9 cellular contexts compared by ENCODE assay signal in the genomic region with DNA sequence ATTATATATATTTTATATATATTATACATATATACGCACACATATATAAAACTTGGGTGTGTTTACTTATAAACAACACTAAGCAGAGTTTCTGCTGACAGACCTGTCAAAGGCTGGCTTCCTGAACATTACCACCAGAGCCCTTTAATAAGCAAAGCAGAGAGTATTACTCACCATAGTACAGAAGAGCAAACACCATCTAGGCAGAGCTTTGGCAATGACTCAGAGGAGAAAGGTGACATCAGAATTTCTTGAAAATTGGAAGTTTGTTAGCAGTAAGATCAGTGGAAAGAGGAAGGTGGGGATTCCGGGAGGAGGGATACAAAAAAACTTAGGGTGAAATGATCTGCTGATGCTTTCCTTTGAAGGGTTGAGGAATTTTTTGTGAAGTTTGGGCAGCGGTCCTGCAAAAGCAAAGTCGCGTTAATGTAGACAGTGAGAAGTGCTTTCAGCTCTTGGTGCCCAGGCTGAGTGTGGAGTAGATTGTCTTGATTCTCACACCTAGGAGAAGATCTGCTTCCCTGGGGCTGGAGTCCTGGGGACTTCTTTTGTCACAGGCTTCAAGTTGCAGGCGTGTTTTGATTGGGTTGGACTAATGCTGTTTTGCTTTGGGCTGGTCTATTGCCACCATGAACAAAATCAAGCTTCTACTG.
A peak's percentile ranks its signal among the peaks of the same experiment; 100 is the strongest.
DNase-seq lines count a peak whose midpoint lies in the region; ATAC-seq and TF ChIP-seq lines count a peak whose summit lies in the region.
"Had no signal": no experiment of that assay in that cellular context is flagged by ENCODE, and none has a peak within 500 bp of the region (broad histone marks: within the 10 kb centered on the region; RNA-seq: fewer than 3 reads in every experiment).

No MANE protein-coding gene starts in this region.

- peak; percentile 97 for ATAC-seq in RWPE2 (ENCODE audit: low read depth)
- no peak for ATAC-seq in HG03108 (IDR thresholded peaks at IDR 0.05; ENCODE audit: unreplicated experiment)
- no peak for ATAC-seq in GM18502 (IDR thresholded peaks at IDR 0.05; ENCODE audit: poor library complexity, unreplicated experiment)

- no peak overlapping the region for H3K4me3 ChIP-seq in RWPE2 (ENCODE audit: severe bottlenecking)
- no peak overlapping the region for H3K4me3 ChIP-seq in epithelial cell of esophagus (ENCODE audit: low read length)

- H3K36me3 ChIP-seq in RWPE2 (ENCODE audit: low read depth), result no peaks in the 10 kb centered on the region

- no peaks in the 10 kb centered on the region for H3K27me3 ChIP-seq in RWPE2 (ENCODE audit: insufficient read depth, poor library complexity, severe bottlenecking)

- peaks cover 29% of the 10 kb centered on the region for H3K4me1 ChIP-seq in RWPE2 (ENCODE audit: insufficient read depth, poor library complexity, severe bottlenecking)

- DNase-seq in activated naive CD4-positive, alpha-beta T cell treated with Interleukin-2 at 50 U/mL for 16 hours, result peak; percentile 29
- DNase-seq in activated naive CD4-positive, alpha-beta T cell treated with anti-CD3 and anti-CD28 coated beads, Interleukin-2, amount 50 U/mL, for 16 hours, result no peak
- DNase-seq in RWPE2 (ENCODE audit: low spot score) (no peak), epithelial cell of esophagus (ENCODE audit: low read depth) (peak; percentile 91), stromal cell of bone marrow (ENCODE audit: low read depth) (peak; percentile 35), NCI-H1048 (lab: John Stamatoyannopoulos, UW) (no peak)
- DNase-seq: cerebellar nuclear complex had no signal

- no peaks in the 10 kb centered on the region for H3K9me3 ChIP-seq in RWPE2 (ENCODE audit: severe bottlenecking)

- no peak for TF ChIP-seq CTCF in RWPE2 (IDR thresholded peaks at IDR 0.05; ENCODE audit: poor library complexity, severe bottlenecking)
- TF ChIP-seq CTCF in epithelial cell of esophagus (IDR thresholded peaks at IDR 0.05; ENCODE audit: insufficient read depth, low read depth, low read length, missing control alignments), result no peak

- H3K27ac ChIP-seq in RWPE2 (ENCODE audit: poor library complexity, severe bottlenecking), result peak overlapping the region; percentile 43

Comparison
In these comparisons a context has a peak if more than half of its experiments do, and no peak if none do; other contexts are left out.
1. DNase-seq: peak in activated naive CD4-positive, alpha-beta T cell treated with Interleukin-2 at 50 U/mL for 16 hours (single experiment), epithelial cell of esophagus (single experiment) and stromal cell of bone marrow (single experiment); none in activated naive CD4-positive, alpha-beta T cell treated with anti-CD3 and anti-CD28 coated beads, Interleukin-2, amount 50 U/mL, for 16 hours (single experiment), RWPE2 (single experiment) and NCI-H1048 (single experiment).